Comparison of ENCODE assay signal across 11 cellular contexts in genomic region chr11:93131709-93132108, GRCh38.
DNase-seq lines count a peak whose midpoint lies in the region; ATAC-seq and TF ChIP-seq lines count a peak whose summit lies in the region.
"Had no signal": no experiment of that assay in that cellular context is flagged by ENCODE, and none has a peak within 500 bp of the region (broad histone marks: within the 10 kb centered on the region; RNA-seq: fewer than 3 reads in every experiment).

No MANE protein-coding gene starts in this region.

- H3K4me1 Mint-ChIP-seq in stimulated activated naive CD8-positive, alpha-beta T cell treated with anti-CD3 and anti-CD28 coated beads, Interleukin-15, amount 100 ng/mL, for 72 hours: no peaks in the 10 kb centered on the region
- no peaks in the 10 kb centered on the region for H3K4me1 Mint-ChIP-seq in immature natural killer cell
- H3K4me1 Mint-ChIP-seq: stimulated activated naive B cell treated with anti-CD40 and anti-IgM and Interleukin-4, amounts not matched to agents 10 μg/mL and 1 μg/mL and 100 μg/mL, for 72 hours had no signal

- no peak overlapping the region for H3K4me3 ChIP-seq in HFF-Myc (replicated peaks; ENCODE audit: low read depth, low read length)
- no peak overlapping the region for H3K4me3 ChIP-seq in epithelial cell of esophagus (ENCODE audit: low read length)
- H3K4me3 ChIP-seq: body of pancreas had no signal

- peaks cover 0 to under 1% of the 10 kb centered on the region in 2 donors for H3K9me3 Mint-ChIP-seq in stimulated activated naive CD8-positive, alpha-beta T cell treated with anti-CD3 and anti-CD28 coated beads, Interleukin-15, amount 100 ng/mL, for 72 hours
- peaks cover 0 to 5% (median 0%) of the 10 kb centered on the region in 6 donors for H3K9me3 Mint-ChIP-seq in immature natural killer cell

- TF ChIP-seq CTCF in HFF-Myc (IDR thresholded peaks at IDR 0.05; ENCODE audit: low read depth, low read length, missing control alignments): peak; percentile 7
- peak; percentile 6 for TF ChIP-seq CTCF in epithelial cell of esophagus (IDR thresholded peaks at IDR 0.05; ENCODE audit: insufficient read depth, low read depth, low read length, missing control alignments)

- no peak overlapping the region for H3K27ac Mint-ChIP-seq in stimulated activated naive CD8-positive, alpha-beta T cell treated with anti-CD3 and anti-CD28 coated beads, Interleukin-15, amount 100 ng/mL, for 72 hours
- H3K27ac Mint-ChIP-seq in immature natural killer cell: no peak overlapping the region
- H3K27ac Mint-ChIP-seq: stimulated activated naive B cell treated with anti-CD40 and anti-IgM and Interleukin-4, amounts not matched to agents 10 μg/mL and 1 μg/mL and 100 μg/mL, for 72 hours had no signal

- peak; percentile 32 for DNase-seq in COR-L47 (lab: John Stamatoyannopoulos, UW)
- no peak for DNase-seq in HFF-Myc (ENCODE audit: extremely low read depth, low read depth)
- peak; percentile 83 to 90 for DNase-seq in NCI-H526 (lab: John Stamatoyannopoulos, UW)
- no peak for DNase-seq in epithelial cell of esophagus (ENCODE audit: low read depth)
- DNase-seq in stimulated activated naive CD8-positive, alpha-beta T cell treated with anti-CD3 and anti-CD28 coated beads, Interleukin-15, amount 100 ng/mL, for 72 hours: no peak
- DNase-seq in SW480 (ENCODE audit: low spot score): no peak
- no peak for DNase-seq in immature natural killer cell
- DNase-seq: body of pancreas; Calu3; stimulated activated naive B cell treated with anti-CD40 and anti-IgM and Interleukin-4, amounts not matched to agents 10 μg/mL and 1 μg/mL and 100 μg/mL, for 72 hours had no signal

- peaks cover 15% of the 10 kb centered on the region for H3K27me3 Mint-ChIP-seq in stimulated activated naive CD8-positive, alpha-beta T cell treated with anti-CD3 and anti-CD28 coated beads, Interleukin-15, amount 100 ng/mL, for 72 hours
- H3K27me3 Mint-ChIP-seq in immature natural killer cell (ENCODE audit: low read depth in 3 of 3): peaks cover 0 to 2% (median 0%) of the 10 kb centered on the region in 3 donors

- ATAC-seq in HG03135 (IDR thresholded peaks at IDR 0.05; ENCODE audit: unreplicated experiment): no peak
- ATAC-seq in stimulated activated naive CD8-positive, alpha-beta T cell treated with anti-CD3 and anti-CD28 coated beads, Interleukin-15, amount 100 ng/mL, for 72 hours: no peak
- ATAC-seq: body of pancreas; stimulated activated naive B cell treated with anti-CD40 and anti-IgM and Interleukin-4, amounts not matched to agents 10 μg/mL and 1 μg/mL and 100 μg/mL, for 72 hours had no signal

- H3K4me3 Mint-ChIP-seq in stimulated activated naive CD8-positive, alpha-beta T cell treated with anti-CD3 and anti-CD28 coated beads, Interleukin-15, amount 100 ng/mL, for 72 hours: no peak overlapping the region
- no peak overlapping the region for H3K4me3 Mint-ChIP-seq in immature natural killer cell
- H3K4me3 Mint-ChIP-seq: stimulated activated naive B cell treated with anti-CD40 and anti-IgM and Interleukin-4, amounts not matched to agents 10 μg/mL and 1 μg/mL and 100 μg/mL, for 72 hours had no signal

- H3K36me3 Mint-ChIP-seq in immature natural killer cell: peaks cover 0 to 11% (median 0%) of the 10 kb centered on the region in 3 donors

Comparison
In these comparisons a context has a peak if more than half of its experiments do, and no peak if none do; other contexts are left out.
1. DNase-seq: peak in COR-L47 (single experiment) and NCI-H526 (2 of 2); none in HFF-Myc (single experiment), epithelial cell of esophagus (single experiment), stimulated activated naive CD8-positive, alpha-beta T cell treated with anti-CD3 and anti-CD28 coated beads, Interleukin-15, amount 100 ng/mL, for 72 hours (0 of 2), SW480 (single experiment) and immature natural killer cell (0 of 3).